Comparison of ENCODE assay signal across 9 cellular contexts in the genomic region with DNA sequence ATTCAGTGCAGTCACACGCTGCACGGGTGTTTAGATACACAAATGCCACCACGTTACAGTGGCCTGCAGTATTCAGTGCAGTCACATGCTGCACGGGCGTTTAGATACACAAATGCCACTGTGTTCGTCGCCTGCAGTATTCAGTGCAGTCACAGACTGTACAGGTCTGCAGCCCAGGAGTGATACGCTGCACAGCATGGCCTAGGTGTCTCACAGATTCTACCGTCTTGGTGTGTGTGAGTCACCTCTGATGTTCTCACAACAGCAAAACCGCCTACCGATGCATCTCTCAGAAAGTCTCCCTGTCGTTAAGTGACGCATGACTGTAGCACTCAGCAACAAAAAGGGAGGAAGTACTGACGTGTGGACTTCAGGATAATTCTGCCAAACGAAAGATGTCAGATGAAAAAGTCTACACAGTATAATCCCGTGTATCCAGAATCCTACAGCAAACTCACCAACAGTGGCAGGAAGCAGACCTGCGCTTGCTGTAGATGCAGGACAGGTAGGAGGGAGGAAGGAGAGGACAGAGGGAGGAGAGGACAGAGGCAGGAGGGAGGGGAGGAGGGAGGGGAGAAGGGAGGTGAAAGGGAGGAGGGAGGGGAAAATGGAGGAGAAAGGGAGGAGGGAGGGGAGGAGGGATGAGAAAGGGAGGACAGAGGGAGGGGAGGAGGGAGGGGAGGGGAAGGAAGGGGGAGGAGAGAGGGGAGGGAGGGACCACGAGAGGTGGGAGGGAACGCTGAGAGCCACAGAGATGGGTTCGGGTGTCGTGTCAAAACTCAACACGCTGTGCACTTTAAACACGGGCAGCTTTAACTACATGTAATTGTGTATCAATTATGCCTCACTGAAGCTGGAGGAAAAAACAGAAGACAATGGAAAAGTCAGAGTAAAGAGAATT. TPM values are rescaled to one million over a fixed set of nuclear protein-coding genes. Genes with fewer than 3 reads are reported as not detected.
DNase-seq lines count a peak whose midpoint lies in the region; ATAC-seq and TF ChIP-seq lines count a peak whose summit lies in the region.
"Had no signal": no experiment of that assay in that cellular context is flagged by ENCODE, and none has a peak within 500 bp of the region (broad histone marks: within the 10 kb centered on the region; RNA-seq: fewer than 3 reads in every experiment).

No MANE protein-coding gene starts in this region.

- POLR2A ChIA-PET in activated CD8-positive, alpha-beta T cell treated with anti-CD3 and anti-CD28 coated beads for 36 hours (lab: Charles Lee), result no interaction called here
- POLR2A ChIA-PET in activated CD8-positive, alpha-beta T cell treated with anti-CD3 and anti-CD28 coated beads, Interleukin-2, amount 10 ng/mL, durations not matched to agents 7 days and 5 days (lab: Charles Lee), result no interaction called here

- CTCF ChIA-PET in activated CD8-positive, alpha-beta T cell treated with anti-CD3 and anti-CD28 coated beads for 36 hours (lab: Charles Lee), result interaction anchor here (1.2 kb wide), 1 partner anchor 11 kb away, joined by 5 read pairs; no protein-coding TSS in a partner anchor
- CTCF ChIA-PET in activated CD8-positive, alpha-beta T cell treated with anti-CD3 and anti-CD28 coated beads, Interleukin-2, amount 10 ng/mL, durations not matched to agents 7 days and 5 days (lab: Charles Lee), result no interaction called here

- peaks cover 8% of the 10 kb centered on the region for H3K4me1 Mint-ChIP-seq in activated CD8-positive, alpha-beta T cell treated with anti-CD3 and anti-CD28 coated beads for 36 hours (ENCODE audit: low read depth)
- H3K4me1 Mint-ChIP-seq in activated CD8-positive, alpha-beta T cell treated with anti-CD3 and anti-CD28 coated beads, Interleukin-2, amount 10 ng/mL, durations not matched to agents 7 days and 5 days (ENCODE audit: low read depth), result peaks cover 2% of the 10 kb centered on the region
- H3K4me1 Mint-ChIP-seq in stimulated activated naive CD8-positive, alpha-beta T cell treated with anti-CD3 and anti-CD28 coated beads, Interleukin-15, amount 100 ng/mL, for 72 hours, result no peaks in the 10 kb centered on the region

- no peaks in the 10 kb centered on the region for H3K36me3 Mint-ChIP-seq in activated CD8-positive, alpha-beta T cell treated with anti-CD3 and anti-CD28 coated beads for 36 hours (ENCODE audit: low read depth)
- no peaks in the 10 kb centered on the region for H3K36me3 Mint-ChIP-seq in activated CD8-positive, alpha-beta T cell treated with anti-CD3 and anti-CD28 coated beads, Interleukin-2, amount 10 ng/mL, durations not matched to agents 7 days and 5 days (ENCODE audit: low read depth)

- H3K9me3 Mint-ChIP-seq in activated CD8-positive, alpha-beta T cell treated with anti-CD3 and anti-CD28 coated beads for 36 hours, result peaks cover 14% of the 10 kb centered on the region
- H3K9me3 Mint-ChIP-seq in activated CD8-positive, alpha-beta T cell treated with anti-CD3 and anti-CD28 coated beads, Interleukin-2, amount 10 ng/mL, durations not matched to agents 7 days and 5 days (ENCODE audit: insufficient read depth), result no peaks in the 10 kb centered on the region
- H3K9me3 Mint-ChIP-seq in stimulated activated naive CD8-positive, alpha-beta T cell treated with anti-CD3 and anti-CD28 coated beads, Interleukin-15, amount 100 ng/mL, for 72 hours, result peaks cover 10 to 24% of the 10 kb centered on the region in 2 donors

- H3K4me3 Mint-ChIP-seq in activated CD8-positive, alpha-beta T cell treated with anti-CD3 and anti-CD28 coated beads for 36 hours, result no peak overlapping the region
- H3K4me3 Mint-ChIP-seq in activated CD8-positive, alpha-beta T cell treated with anti-CD3 and anti-CD28 coated beads, Interleukin-2, amount 10 ng/mL, durations not matched to agents 7 days and 5 days, result no peak overlapping the region
- peak overlapping the region; percentile 59 to 70 for H3K4me3 Mint-ChIP-seq in stimulated activated naive CD8-positive, alpha-beta T cell treated with anti-CD3 and anti-CD28 coated beads, Interleukin-15, amount 100 ng/mL, for 72 hours

- no peaks in the 10 kb centered on the region for H3K27me3 Mint-ChIP-seq in activated CD8-positive, alpha-beta T cell treated with anti-CD3 and anti-CD28 coated beads for 36 hours
- H3K27me3 Mint-ChIP-seq in activated CD8-positive, alpha-beta T cell treated with anti-CD3 and anti-CD28 coated beads, Interleukin-2, amount 10 ng/mL, durations not matched to agents 7 days and 5 days (ENCODE audit: low read depth), result peaks cover 8% of the 10 kb centered on the region
- peaks cover 8% of the 10 kb centered on the region for H3K27me3 Mint-ChIP-seq in stimulated activated naive CD8-positive, alpha-beta T cell treated with anti-CD3 and anti-CD28 coated beads, Interleukin-15, amount 100 ng/mL, for 72 hours

- in situ Hi-C loops in KBM-7 (cut with MboI; ENCODE audit: low pct_unique_long_range_greater_than_20kb, low sequenced_read_pairs), result no loop called here

- peak; percentile 91 for ATAC-seq in activated CD8-positive, alpha-beta T cell treated with anti-CD3 and anti-CD28 coated beads for 36 hours
- ATAC-seq in activated CD8-positive, alpha-beta T cell treated with anti-CD3 and anti-CD28 coated beads, Interleukin-2, amount 10 ng/mL, durations not matched to agents 7 days and 5 days, result no peak
- peak; percentile 88 for ATAC-seq in stimulated activated naive CD8-positive, alpha-beta T cell treated with anti-CD3 and anti-CD28 coated beads, Interleukin-15, amount 100 ng/mL, for 72 hours

- no peak overlapping the region for H3K4me3 ChIP-seq in fibroblast of mammary gland (ENCODE audit: control insufficient read depth, low read depth, low read length)

- DNase-seq in activated CD8-positive, alpha-beta T cell treated with anti-CD3 and anti-CD28 coated beads for 36 hours, result peak; percentile 47
- DNase-seq in activated CD8-positive, alpha-beta T cell treated with anti-CD3 and anti-CD28 coated beads, Interleukin-2, amount 10 ng/mL, durations not matched to agents 7 days and 5 days, result no peak
- peak; percentile 52 for DNase-seq in activated CD8-positive, alpha-beta memory T cell treated with anti-CD3 and anti-CD28 coated beads, Interleukin-2, amount 50 U/mL, for 48 hours
- DNase-seq in fibroblast of mammary gland (ENCODE audit: low read depth) (peak; percentile 58), MV-4-11 (lab: John Stamatoyannopoulos, UW) (no peak), KBM-7 (no peak), GDM1 (lab: John Stamatoyannopoulos, UW) (no peak)
- DNase-seq in stimulated activated naive CD8-positive, alpha-beta T cell treated with anti-CD3 and anti-CD28 coated beads, Interleukin-15, amount 100 ng/mL, for 72 hours, result peak in 1 of 2 donors; percentile 23
- DNase-seq: ACHN had no signal

- peak overlapping the region; percentile 30 for H3K27ac Mint-ChIP-seq in activated CD8-positive, alpha-beta T cell treated with anti-CD3 and anti-CD28 coated beads for 36 hours
- H3K27ac Mint-ChIP-seq in activated CD8-positive, alpha-beta T cell treated with anti-CD3 and anti-CD28 coated beads, Interleukin-2, amount 10 ng/mL, durations not matched to agents 7 days and 5 days, result no peak overlapping the region
- peak overlapping the region; percentile 82 to 94 for H3K27ac Mint-ChIP-seq in stimulated activated naive CD8-positive, alpha-beta T cell treated with anti-CD3 and anti-CD28 coated beads, Interleukin-15, amount 100 ng/mL, for 72 hours

- no peak for TF ChIP-seq CTCF in activated CD8-positive, alpha-beta T cell treated with anti-CD3 and anti-CD28 coated beads for 36 hours (IDR thresholded peaks at IDR 0.05)
- no peak for TF ChIP-seq CTCF in fibroblast of mammary gland (conservative IDR thresholded peaks at IDR 0.05; ENCODE audit: control insufficient read depth, insufficient read depth, low read depth, low read length)

- intact Hi-C loops in activated CD8-positive, alpha-beta T cell treated with anti-CD3 and anti-CD28 coated beads for 36 hours (cut with micrococcal nuclease), result no loop called here

RNA-seq across cellular contexts. Expression of a gene that starts 36.3 kb away (rescaled TPM):
- 1 to 10 TPM; 1.9 to 2.2 TPM for total RNA-seq in activated CD8-positive, alpha-beta T cell treated with anti-CD3 and anti-CD28 coated beads for 36 hours
- 1 to 10 TPM; 1.3 to 1.4 TPM for total RNA-seq in activated CD8-positive, alpha-beta T cell treated with anti-CD3 and anti-CD28 coated beads, Interleukin-2, amount 10 ng/mL, durations not matched to agents 7 days and 5 days

Comparison
In these comparisons a context has a peak if more than half of its experiments do, and no peak if none do; other contexts are left out.
1. DNase-seq: peak in activated CD8-positive, alpha-beta T cell treated with anti-CD3 and anti-CD28 coated beads for 36 hours (single experiment), activated CD8-positive, alpha-beta memory T cell treated with anti-CD3 and anti-CD28 coated beads, Interleukin-2, amount 50 U/mL, for 48 hours (single experiment) and fibroblast of mammary gland (single experiment); none in activated CD8-positive, alpha-beta T cell treated with anti-CD3 and anti-CD28 coated beads, Interleukin-2, amount 10 ng/mL, durations not matched to agents 7 days and 5 days (single experiment), MV-4-11 (single experiment), KBM-7 (single experiment) and GDM1 (single experiment).
2. H3K4me3 Mint-ChIP-seq: peak in stimulated activated naive CD8-positive, alpha-beta T cell treated with anti-CD3 and anti-CD28 coated beads, Interleukin-15, amount 100 ng/mL, for 72 hours (2 of 2); none in activated CD8-positive, alpha-beta T cell treated with anti-CD3 and anti-CD28 coated beads for 36 hours (single experiment) and activated CD8-positive, alpha-beta T cell treated with anti-CD3 and anti-CD28 coated beads, Interleukin-2, amount 10 ng/mL, durations not matched to agents 7 days and 5 days (single experiment).